8 cellular contexts compared by ENCODE assay signal in genomic region chr7:6448943-6449543, GRCh38. TPM values are rescaled to one million over a fixed set of nuclear protein-coding genes. Genes with fewer than 3 reads are reported as not detected.
DNase-seq lines count a peak whose midpoint lies in the region; ATAC-seq, FAIRE-seq and TF ChIP-seq lines count a peak whose summit lies in the region.

No MANE protein-coding gene starts in this region.

- CTCF ChIA-PET in activated CD8-positive, alpha-beta memory T cell treated with anti-CD3 and anti-CD28 coated beads, Interleukin-2, amount 10 ng/mL, durations not matched to agents 7 days and 5 days (lab: Charles Lee) = interaction anchor here (1.0 to 1.6 kb wide), 3 partner anchors 14 to 110 kb away, joined by 3 to 7 read pairs (median 4); no protein-coding TSS in a partner anchor
- CTCF ChIA-PET in activated CD8-positive, alpha-beta T cell treated with anti-CD3 and anti-CD28 coated beads, Interleukin-2, amount 10 ng/mL, durations not matched to agents 7 days and 5 days (lab: Charles Lee) = interaction anchor here (0.8 to 2.3 kb wide), 2 partner anchors 12 to 36 kb away, joined by 3 to 12 read pairs; no protein-coding TSS in a partner anchor
- CTCF ChIA-PET in HepG2 (lab: Yijun Ruan, JAX; ENCODE audit: low intra/inter-chr PET ratio, low total read pairs) = no interaction called here

- H3K9me3 ChIP-seq in HepG2 (ENCODE audit: low read length) = no peaks in the 10 kb centered on the region
- no peaks in the 10 kb centered on the region for H3K9me3 ChIP-seq in tibial artery
- H3K9me3 ChIP-seq in MM.1S (replicated peaks; ENCODE audit: insufficient read depth, low read length) = no peaks in the 10 kb centered on the region

- H3K27me3 ChIP-seq in HepG2 (ENCODE audit: control insufficient read depth in 1 of 2, insufficient read depth in 2 of 2, low read length in 2 of 2) (no peaks in the 10 kb centered on the region; a peak in 1 of 5 replicates), tibial artery (no peaks in the 10 kb centered on the region), MM.1S (replicated peaks; ENCODE audit: insufficient read depth, low read length) (no peaks in the 10 kb centered on the region)

- H3K4me1 Mint-ChIP-seq in activated CD8-positive, alpha-beta memory T cell treated with anti-CD3 and anti-CD28 coated beads, Interleukin-2, amount 10 ng/mL, durations not matched to agents 7 days and 5 days = peaks cover 27% of the 10 kb centered on the region
- peaks cover 25% of the 10 kb centered on the region for H3K4me1 Mint-ChIP-seq in activated CD8-positive, alpha-beta T cell treated with anti-CD3 and anti-CD28 coated beads, Interleukin-2, amount 10 ng/mL, durations not matched to agents 7 days and 5 days (ENCODE audit: low read depth)

- H2AFZ ChIP-seq in HepG2 (ENCODE audit: low read length) (no peak overlapping the region), MM.1S (ENCODE audit: low read length) (no peak overlapping the region)

- H3F3A ChIP-seq in MM.1S (ENCODE audit: insufficient read depth, low read length) = peaks cover 5% of the 10 kb centered on the region

- no peaks in the 10 kb centered on the region for H3K9me3 Mint-ChIP-seq in activated CD8-positive, alpha-beta memory T cell treated with anti-CD3 and anti-CD28 coated beads, Interleukin-2, amount 10 ng/mL, durations not matched to agents 7 days and 5 days (ENCODE audit: low read depth)
- no peaks in the 10 kb centered on the region for H3K9me3 Mint-ChIP-seq in activated CD8-positive, alpha-beta T cell treated with anti-CD3 and anti-CD28 coated beads, Interleukin-2, amount 10 ng/mL, durations not matched to agents 7 days and 5 days (ENCODE audit: insufficient read depth)

- H3K9ac ChIP-seq in HepG2 (ENCODE audit: insufficient read depth, low read depth, low read length) (no peak overlapping the region), MM.1S (ENCODE audit: low read length) (no peak overlapping the region)

- intact Hi-C loops in HepG2 (cut with micrococcal nuclease; ENCODE audit: unreplicated experiment) (no loop called here), tibial artery (cut with DNase I; ENCODE audit: low total_unique reads) (no loop called here)

- TF ChIP-seq EP300 in HepG2 (IDR thresholded peaks at IDR 0.05; ENCODE audit: low read depth in 2 of 2, low read length in 2 of 2) = no peak
- TF ChIP-seq EP300 in HepG2 (CRISPR knock-in tag; IDR thresholded peaks at IDR 0.05; ENCODE audit: borderline replicate concordance) = no peak

- POLR2A ChIA-PET in activated CD8-positive, alpha-beta T cell treated with anti-CD3 and anti-CD28 coated beads, Interleukin-2, amount 10 ng/mL, durations not matched to agents 7 days and 5 days (lab: Charles Lee) = interaction anchor here (2.4 kb wide), 1 partner anchor 11 kb away, joined by 25 read pairs; no protein-coding TSS in a partner anchor
- POLR2A ChIA-PET in HepG2 (lab: Yijun Ruan, JAX) = interaction anchor here (1.2 to 2.0 kb wide), 9 partner anchors 10 to 392 kb away, joined by 3 to 12 read pairs (median 8); partner anchors contain the start of gene ZDHHC4

- H3K4me3 ChIP-seq in HepG2 (replicated peaks in 1 of 3; ENCODE audit: insufficient read depth in 1 of 3, low read depth in 2 of 3, low read length in 3 of 3) (peak overlapping the region in 1 of 3 experiments; percentile 12; a peak in 1 of 6 replicates), tibial artery (no peak overlapping the region), MM.1S (ENCODE audit: low read length) (no peak overlapping the region)

- H3K36me3 Mint-ChIP-seq in activated CD8-positive, alpha-beta memory T cell treated with anti-CD3 and anti-CD28 coated beads, Interleukin-2, amount 10 ng/mL, durations not matched to agents 7 days and 5 days = peaks cover 15% of the 10 kb centered on the region
- H3K36me3 Mint-ChIP-seq in activated CD8-positive, alpha-beta T cell treated with anti-CD3 and anti-CD28 coated beads, Interleukin-2, amount 10 ng/mL, durations not matched to agents 7 days and 5 days (ENCODE audit: low read depth) = peaks cover 28% of the 10 kb centered on the region

- H3K36me3 ChIP-seq in HepG2 (replicated peaks in 1 of 2; ENCODE audit: control insufficient read depth in 1 of 2, insufficient read depth in 2 of 2, low read length in 2 of 2) = peaks cover 3 to 14% of the 10 kb centered on the region in 2 experiments
- peaks cover 0 to 17% (median 15%) of the 10 kb centered on the region in 3 donors for H3K36me3 ChIP-seq in tibial artery
- 0 out of 2 replicates have a peak, but pooled peaks cover 5% of the 10 kb centered on the region for H3K36me3 ChIP-seq in MM.1S (replicated peaks; ENCODE audit: insufficient read depth, low read length)

- TF ChIP-seq POLR2A in HepG2 (IDR thresholded peaks at IDR 0.05; ENCODE audit: insufficient read depth in 1 of 2, low read depth in 2 of 2, low read length in 2 of 2) = no peak

- peak; percentile 37 for FAIRE-seq in HepG2 (lab: Jason Lieb, UNC)

- H3K27ac ChIP-seq in HepG2 (ENCODE audit: extremely low read length, insufficient read depth, low read length) (peak overlapping the region; percentile 93), tibial artery (peak overlapping the region; percentile 84 to 89), MM.1S (ENCODE audit: low read length) (no peak overlapping the region)

- H3K27ac Mint-ChIP-seq in activated CD8-positive, alpha-beta memory T cell treated with anti-CD3 and anti-CD28 coated beads, Interleukin-2, amount 10 ng/mL, durations not matched to agents 7 days and 5 days = peak overlapping the region; percentile 43
- H3K27ac Mint-ChIP-seq in activated CD8-positive, alpha-beta T cell treated with anti-CD3 and anti-CD28 coated beads, Interleukin-2, amount 10 ng/mL, durations not matched to agents 7 days and 5 days = peak overlapping the region; percentile 50

- 24% methylated on average over 12 of the region's 16 CpGs for WGBS in HepG2 (ENCODE audit: low lambda C conversion rate)

- in situ Hi-C loops in HepG2 (cut with HindIII; ENCODE audit: extremely low pct_ligation_motif_present, low pct_unique_long_range_greater_than_20kb) = no loop called here

- no peak for TF ChIP-seq RAD21 in HepG2 (CRISPR knock-in tag; IDR thresholded peaks at IDR 0.05)

- H3K27me3 Mint-ChIP-seq in activated CD8-positive, alpha-beta memory T cell treated with anti-CD3 and anti-CD28 coated beads, Interleukin-2, amount 10 ng/mL, durations not matched to agents 7 days and 5 days = no peaks in the 10 kb centered on the region
- no peaks in the 10 kb centered on the region for H3K27me3 Mint-ChIP-seq in activated CD8-positive, alpha-beta T cell treated with anti-CD3 and anti-CD28 coated beads, Interleukin-2, amount 10 ng/mL, durations not matched to agents 7 days and 5 days (ENCODE audit: low read depth)

- peaks cover 7% of the 10 kb centered on the region; the same call in 1 of the 2 replicates for H4K20me1 ChIP-seq in HepG2 (ENCODE audit: insufficient read depth, low read length)
- H4K20me1 ChIP-seq in MM.1S (ENCODE audit: insufficient read depth, low read length) = no peaks in the 10 kb centered on the region

- no peak for DNase-seq in activated CD8-positive, alpha-beta memory T cell treated with anti-CD3 and anti-CD28 coated beads, Interleukin-2, amount 10 ng/mL, durations not matched to agents 7 days and 5 days
- DNase-seq in activated CD8-positive, alpha-beta memory T cell treated with anti-CD3 and anti-CD28 coated beads for 24 hours = no peak
- DNase-seq in activated CD8-positive, alpha-beta T cell treated with anti-CD3 and anti-CD28 coated beads, Interleukin-2, amount 10 ng/mL, durations not matched to agents 7 days and 5 days = no peak
- DNase-seq in HepG2 (ENCODE audit: low spot score) = peak; percentile 43
- DNase-seq in tibial artery = no peak
- DNase-seq in MM.1S = no peak
- DNase-seq in NCI-H82 (lab: John Stamatoyannopoulos, UW) = no peak

- H3K4me2 ChIP-seq in HepG2 (ENCODE audit: low read depth, low read length) (peak overlapping the region; percentile 37), MM.1S (ENCODE audit: low read depth, low read length) (no peak overlapping the region)

- H3K9me2 ChIP-seq in MM.1S (replicated peaks; ENCODE audit: insufficient read depth, low read length) = no peaks in the 10 kb centered on the region

- no peak for ATAC-seq in activated CD8-positive, alpha-beta memory T cell treated with anti-CD3 and anti-CD28 coated beads, Interleukin-2, amount 10 ng/mL, durations not matched to agents 7 days and 5 days
- ATAC-seq in activated CD8-positive, alpha-beta T cell treated with anti-CD3 and anti-CD28 coated beads, Interleukin-2, amount 10 ng/mL, durations not matched to agents 7 days and 5 days = no peak
- peak; percentile 55 for ATAC-seq in HepG2
- ATAC-seq in HG02798 (IDR thresholded peaks at IDR 0.05; ENCODE audit: poor library complexity, unreplicated experiment) = no peak

- TF ChIP-seq CTCF in HepG2 (CRISPR knock-in tag; IDR thresholded peaks at IDR 0.05) (peak; percentile 26; the same call in 1 of the 2 replicates), tibial artery (IDR thresholded peaks at IDR 0.05) (no peak), MM.1S (IDR thresholded peaks at IDR 0.05; ENCODE audit: low read length) (no peak)

- H3K79me2 ChIP-seq in HepG2 (ENCODE audit: insufficient read depth, low read length) = peaks cover 10% of the 10 kb centered on the region
- peaks cover 37% of the 10 kb centered on the region for H3K79me2 ChIP-seq in MM.1S (ENCODE audit: low read length)

- no TSS peak for BruUV-seq in HepG2 (replicated peaks; lab: Mats Ljungman, UMichigan)

- H3K4me1 ChIP-seq in HepG2 (ENCODE audit: insufficient read depth, low read length) (peaks cover 27% of the 10 kb centered on the region), tibial artery (peaks cover 0 to 15% (median 10%) of the 10 kb centered on the region in 4 donors), MM.1S (ENCODE audit: low read length) (no peaks in the 10 kb centered on the region)

- peak overlapping the region; percentile 48 for H3K4me3 Mint-ChIP-seq in activated CD8-positive, alpha-beta memory T cell treated with anti-CD3 and anti-CD28 coated beads, Interleukin-2, amount 10 ng/mL, durations not matched to agents 7 days and 5 days
- peak overlapping the region; percentile 63 for H3K4me3 Mint-ChIP-seq in activated CD8-positive, alpha-beta T cell treated with anti-CD3 and anti-CD28 coated beads, Interleukin-2, amount 10 ng/mL, durations not matched to agents 7 days and 5 days

RNA-seq across cellular contexts. Expression of gene DAGLB, which starts 1.3 kb away (rescaled TPM):
- total RNA-seq in activated CD8-positive, alpha-beta memory T cell treated with anti-CD3 and anti-CD28 coated beads, Interleukin-2, amount 10 ng/mL, durations not matched to agents 7 days and 5 days = 10 to 100 TPM; 21.6 to 22.2 TPM
- 10 to 100 TPM; 25.1 to 28.5 TPM for total RNA-seq in activated CD8-positive, alpha-beta T cell treated with anti-CD3 and anti-CD28 coated beads, Interleukin-2, amount 10 ng/mL, durations not matched to agents 7 days and 5 days
- total RNA-seq in HepG2 (2016; rRNA removed; fragmentation: Illumina TruSeq; extraction: Trizol) = 3.6 and 7.9 TPM in 2 replicates
- 6.4 and 7.1 TPM in 2 replicates for total RNA-seq in HepG2 (2016; cell fraction: cytosol; rRNA removed; fragmentation: Illumina TruSeq; extraction: Trizol; ENCODE audit: low read depth)
- total RNA-seq in HepG2 (2016; cell fraction: insoluble cytoplasmic fraction; rRNA removed; fragmentation: Illumina TruSeq; extraction: Trizol) = 3.1 and 7.2 TPM in 2 replicates
- 4.0 and 4.5 TPM in 2 replicates for total RNA-seq in HepG2 (2016; cell fraction: membrane; rRNA removed; fragmentation: Illumina TruSeq; extraction: Trizol)
- total RNA-seq in HepG2 (2016; cell fraction: nucleus; rRNA removed; fragmentation: Illumina TruSeq; extraction: Trizol) = 10.1 and 13.2 TPM in 2 replicates
- 9.8 and 11.5 TPM in 2 replicates for polyA plus RNA-seq in HepG2 (2011; rRNA removed)
- polyA plus RNA-seq in HepG2 (2011; cell fraction: cytosol; rRNA removed) = 9.4 and 11.5 TPM in 2 replicates
- polyA plus RNA-seq in HepG2 (2011; cell fraction: nucleus; rRNA removed) = 20.8 and 23.8 TPM in 2 replicates
- 7.9 and 10.4 TPM in 2 replicates for polyA plus RNA-seq in HepG2 (2012)
- 1.2 and 1.8 TPM in 2 replicates for polyA plus RNA-seq in HepG2 (2016; cell fraction: cytosol; fragmentation: Illumina TruSeq; extraction: Trizol; ENCODE audit: low read depth)
- 3.4 and 4.3 TPM in 2 replicates for polyA plus RNA-seq in HepG2 (2016; cell fraction: insoluble cytoplasmic fraction; fragmentation: Illumina TruSeq; extraction: Trizol; ENCODE audit: low read depth)
- polyA plus RNA-seq in HepG2 (2016; cell fraction: membrane; fragmentation: Illumina TruSeq; extraction: Trizol; ENCODE audit: low read depth) = 2.0 and 2.2 TPM in 2 replicates
- polyA plus RNA-seq in HepG2 (2016; cell fraction: nucleus; fragmentation: Illumina TruSeq; extraction: Trizol; ENCODE audit: insufficient read depth, low read depth) = 21.3 and 23.7 TPM in 2 replicates
- polyA minus RNA-seq in HepG2 (2011; rRNA and poly(A)+ RNA removed; ENCODE audit: low replicate concordance) = 40.2 and 95.0 TPM in 2 replicates
- polyA minus RNA-seq in HepG2 (2011; cell fraction: cytosol; rRNA and poly(A)+ RNA removed) = 9.5 and 9.9 TPM in 2 replicates
- polyA minus RNA-seq in HepG2 (2011; cell fraction: nucleus; rRNA and poly(A)+ RNA removed) = 24.1 and 29.1 TPM in 2 replicates

RNA-seq across cellular contexts. Expression of gene KDELR2, which starts 34.9 kb away (rescaled TPM):
- total RNA-seq in activated CD8-positive, alpha-beta memory T cell treated with anti-CD3 and anti-CD28 coated beads, Interleukin-2, amount 10 ng/mL, durations not matched to agents 7 days and 5 days = 10 to 100 TPM; 56.2 to 66.0 TPM
- 10 to 100 TPM; 60.3 to 61.9 TPM for total RNA-seq in activated CD8-positive, alpha-beta T cell treated with anti-CD3 and anti-CD28 coated beads, Interleukin-2, amount 10 ng/mL, durations not matched to agents 7 days and 5 days
- total RNA-seq in HepG2 (2016; rRNA removed; fragmentation: Illumina TruSeq; extraction: Trizol) = 118 and 194 TPM in 2 replicates
- total RNA-seq in HepG2 (2016; cell fraction: cytosol; rRNA removed; fragmentation: Illumina TruSeq; extraction: Trizol; ENCODE audit: low read depth) = 89.6 and 109 TPM in 2 replicates
- 120 and 181 TPM in 2 replicates for total RNA-seq in HepG2 (2016; cell fraction: insoluble cytoplasmic fraction; rRNA removed; fragmentation: Illumina TruSeq; extraction: Trizol)
- 185 and 203 TPM in 2 replicates for total RNA-seq in HepG2 (2016; cell fraction: membrane; rRNA removed; fragmentation: Illumina TruSeq; extraction: Trizol)
- 159 and 179 TPM in 2 replicates for total RNA-seq in HepG2 (2016; cell fraction: nucleus; rRNA removed; fragmentation: Illumina TruSeq; extraction: Trizol)
- polyA plus RNA-seq in HepG2 (2011; rRNA removed) = 167 and 220 TPM in 2 replicates
- polyA plus RNA-seq in HepG2 (2011; cell fraction: cytosol; rRNA removed) = 151 and 187 TPM in 2 replicates
- polyA plus RNA-seq in HepG2 (2011; cell fraction: nucleus; rRNA removed) = 68.9 and 73.8 TPM in 2 replicates
- polyA plus RNA-seq in HepG2 (2012) = 149 and 242 TPM in 2 replicates
- 230 and 315 TPM in 2 replicates for polyA plus RNA-seq in HepG2 (2016; cell fraction: cytosol; fragmentation: Illumina TruSeq; extraction: Trizol; ENCODE audit: low read depth)
- 186 and 202 TPM in 2 replicates for polyA plus RNA-seq in HepG2 (2016; cell fraction: insoluble cytoplasmic fraction; fragmentation: Illumina TruSeq; extraction: Trizol; ENCODE audit: low read depth)
- 266 and 311 TPM in 2 replicates for polyA plus RNA-seq in HepG2 (2016; cell fraction: membrane; fragmentation: Illumina TruSeq; extraction: Trizol; ENCODE audit: low read depth)
- 443 and 455 TPM in 2 replicates for polyA plus RNA-seq in HepG2 (2016; cell fraction: nucleus; fragmentation: Illumina TruSeq; extraction: Trizol; ENCODE audit: insufficient read depth, low read depth)
- 133 and 182 TPM in 2 replicates for polyA minus RNA-seq in HepG2 (2011; rRNA and poly(A)+ RNA removed; ENCODE audit: low replicate concordance)
- polyA minus RNA-seq in HepG2 (2011; cell fraction: cytosol; rRNA and poly(A)+ RNA removed) = 108 and 113 TPM in 2 replicates
- 69.6 and 80.1 TPM in 2 replicates for polyA minus RNA-seq in HepG2 (2011; cell fraction: nucleus; rRNA and poly(A)+ RNA removed)
